In genomic region chr4:60461551-60461950, GRCh38 we compare ENCODE assay signal across 27 cellular contexts.
DNase-seq lines count a peak whose midpoint lies in the region; TF ChIP-seq lines count a peak whose summit lies in the region.
"Had no signal": no experiment of that assay in that cellular context is flagged by ENCODE, and none has a peak within 500 bp of the region (broad histone marks: within the 10 kb centered on the region; RNA-seq: fewer than 3 reads in every experiment).

No MANE protein-coding gene starts in this region.

- H3K4me3 ChIP-seq in trophoblast cell (ENCODE audit: low read depth, low read length) (no peak overlapping the region), ovary (no peak overlapping the region)
- H3K4me3 ChIP-seq: A549; BLaER1; BLaER1 treated with 17β-estradiol and CSF1 and Interleukin-3, amounts not matched to agents 10 nM and 100 nM had no signal

- no peak overlapping the region for H2AFZ ChIP-seq in trophoblast cell (ENCODE audit: insufficient read depth, low read length, poor library complexity)

- H3K9me3 ChIP-seq in trophoblast cell (ENCODE audit: insufficient read depth, low read depth, low read length) = no peaks in the 10 kb centered on the region
- H3K9me3 ChIP-seq in ovary = no peaks in the 10 kb centered on the region
- H3K9me3 ChIP-seq: A549, BE2C, BLaER1 had no signal

- no peak overlapping the region for H4K12ac ChIP-seq in trophoblast cell (ENCODE audit: low read depth, low read length)

- TF ChIP-seq CTCF in ovary (IDR thresholded peaks at IDR 0.05) = no peak

- H3K79me2 ChIP-seq in trophoblast cell (ENCODE audit: control insufficient read depth, insufficient read depth, low read length, poor library complexity) = no peaks in the 10 kb centered on the region

- no CpG with 5 or more reads among the region's 1 CpG for WGBS in trophoblast cell (ENCODE audit: extremely low coverage, insufficient coverage, insufficient read length)
- WGBS in ovary, 3 donors = 60 to 78% (median 70%) methylated on average over 1 of the region's 1 CpG

- no peak overlapping the region for H3K4ac ChIP-seq in trophoblast cell (ENCODE audit: low read depth, low read length)

- peak overlapping the region; percentile 76 for H3K27ac ChIP-seq in trophoblast cell (ENCODE audit: low read depth, low read length)
- no peak overlapping the region for H3K27ac ChIP-seq in ovary
- H3K27ac ChIP-seq: 22Rv1; A549; BLaER1; BLaER1 treated with 17β-estradiol and CSF1 and Interleukin-3, amounts not matched to agents 10 nM and 100 nM; C4-2B had no signal

- no peak for TF ChIP-seq POLR2A in ovary (IDR thresholded peaks at IDR 0.05)

- H3K4me1 ChIP-seq in trophoblast cell (ENCODE audit: control insufficient read depth in 1 of 2, insufficient read depth in 2 of 2, low read length in 2 of 2) (no peaks in the 10 kb centered on the region), ovary (ENCODE audit: insufficient read depth) (no peaks in the 10 kb centered on the region)
- H3K4me1 ChIP-seq: A549; BE2C; BLaER1; BLaER1 treated with 17β-estradiol and CSF1 and Interleukin-3, amounts not matched to agents 10 nM and 100 nM; Caco-2 had no signal

- DNase-seq in trophoblast cell (peak; percentile 55 to 89), ovary (no peak)
- DNase-seq: 8988T; ACHN; AML-193; BE2C; C1 segment of cervical spinal cord; Caco-2; Calu3; CD4-positive, alpha-beta memory T cell; CD4-positive, alpha-beta T cell; CD4-positive, CD25-positive, alpha-beta regulatory T cell; CD8-positive, alpha-beta memory T cell; CD8-positive, alpha-beta T cell; COR-L47; DMS 273 treated with DMSO at 0.1 percent for 48 hours; DMS153; DMS53; DMS79; DMS79 treated with DMSO at 0.1 percent for 48 hours; DND-41; EL had no signal

- intact Hi-C loops in ovary (cut with DNase I) = no loop called here

- no peak overlapping the region for H2BK12ac ChIP-seq in trophoblast cell (ENCODE audit: low read length)

- peaks cover 2% of the 10 kb centered on the region for H3K79me1 ChIP-seq in trophoblast cell (ENCODE audit: low read length)

- H2BK5ac ChIP-seq in trophoblast cell (ENCODE audit: low read depth, low read length, poor library complexity) = no peak overlapping the region

- H3K4me2 ChIP-seq in trophoblast cell (ENCODE audit: low read length) = no peak overlapping the region
- H3K4me2 ChIP-seq: A549; BLaER1; BLaER1 treated with 17β-estradiol and CSF1 and Interleukin-3, amounts not matched to agents 10 nM and 100 nM had no signal

- no peak overlapping the region for H2AK5ac ChIP-seq in trophoblast cell (ENCODE audit: low read length)

- no peaks in the 10 kb centered on the region for H3K36me3 ChIP-seq in trophoblast cell (ENCODE audit: control insufficient read depth in 1 of 2, insufficient read depth in 2 of 2, low read length in 2 of 2)
- no peaks in the 10 kb centered on the region for H3K36me3 ChIP-seq in ovary
- H3K36me3 ChIP-seq: BE2C; BLaER1; BLaER1 treated with 17β-estradiol and CSF1 and Interleukin-3, amounts not matched to agents 10 nM and 100 nM had no signal

- H4K8ac ChIP-seq in trophoblast cell (ENCODE audit: low read depth, low read length) = no peak overlapping the region

- H4K91ac ChIP-seq in trophoblast cell (ENCODE audit: low read depth, low read length) = no peak overlapping the region

- H3K9ac ChIP-seq in trophoblast cell (ENCODE audit: low read length) = no peak overlapping the region
- H3K9ac ChIP-seq: BLaER1; BLaER1 treated with 17β-estradiol and CSF1 and Interleukin-3, amounts not matched to agents 10 nM and 100 nM had no signal

- H3K27me3 ChIP-seq in trophoblast cell (ENCODE audit: insufficient read depth, low read length) = no peaks in the 10 kb centered on the region
- no peaks in the 10 kb centered on the region for H3K27me3 ChIP-seq in ovary
- H3K27me3 ChIP-seq: BE2C; BLaER1; BLaER1 treated with 17β-estradiol and CSF1 and Interleukin-3, amounts not matched to agents 10 nM and 100 nM had no signal

- no peak overlapping the region for H3K14ac ChIP-seq in trophoblast cell (ENCODE audit: low read length)

- H2BK120ac ChIP-seq in trophoblast cell (ENCODE audit: insufficient read depth, low read length, poor library complexity) = no peak overlapping the region

- TF ChIP-seq EP300 in ovary (IDR thresholded peaks at IDR 0.05) = no peak

- no peak overlapping the region for H3K18ac ChIP-seq in trophoblast cell (ENCODE audit: low read length)

- no peak overlapping the region for H3K23ac ChIP-seq in trophoblast cell (ENCODE audit: low read length)

Comparison
In these comparisons a context has a peak if more than half of its experiments do, and no peak if none do; other contexts are left out.
1. DNase-seq: peak in trophoblast cell (2 of 2); none in ovary (0 of 5).